In genomic region chr1:119097380-119097779, GRCh38 we compare ENCODE assay signal across 22 cellular contexts. TPM values are rescaled to one million over a fixed set of nuclear protein-coding genes. Genes with fewer than 3 reads are reported as not detected.
DNase-seq lines count a peak whose midpoint lies in the region; ATAC-seq and TF ChIP-seq lines count a peak whose summit lies in the region.
"Had no signal": no experiment of that assay in that cellular context is flagged by ENCODE, and none has a peak within 500 bp of the region (broad histone marks: within the 10 kb centered on the region; RNA-seq: fewer than 3 reads in every experiment).

No MANE protein-coding gene starts in this region.

- no peak overlapping the region for H3K4me3 ChIP-seq in HFF-Myc (replicated peaks; ENCODE audit: low read depth, low read length)
- H3K4me3 ChIP-seq in astrocyte of the spinal cord (ENCODE audit: low read depth, low read length), result no peak overlapping the region
- H3K4me3 ChIP-seq in fibroblast of villous mesenchyme (ENCODE audit: low read depth, low read length), result no peak overlapping the region
- H3K4me3 ChIP-seq: A549, adrenal gland, esophagus muscularis mucosa had no signal

- no peak for ATAC-seq in GM21619 (IDR thresholded peaks at IDR 0.05; ENCODE audit: unreplicated experiment)
- ATAC-seq: A549 had no signal

- TF ChIP-seq CTCF in HFF-Myc (IDR thresholded peaks at IDR 0.05; ENCODE audit: low read depth, low read length, missing control alignments), result no peak
- TF ChIP-seq CTCF in astrocyte of the spinal cord (IDR thresholded peaks at IDR 0.05; ENCODE audit: low read depth, low read length), result no peak
- no peak for TF ChIP-seq CTCF in fibroblast of villous mesenchyme (IDR thresholded peaks at IDR 0.05; ENCODE audit: insufficient read depth, low read depth, low read length)

- in situ Hi-C loops in astrocyte of the spinal cord (cut with HindIII; ENCODE audit: low sequenced_read_pairs), result no loop called here

- DNase-seq in A172 (ENCODE audit: low spot score) (peak; percentile 8), HFF-Myc (ENCODE audit: extremely low read depth, low read depth) (peak; percentile 20), astrocyte of the spinal cord (ENCODE audit: low read depth, low spot score) (peak; percentile 80), fibroblast of villous mesenchyme (ENCODE audit: low read depth) (peak; percentile 67), NCI-H526 (lab: John Stamatoyannopoulos, UW) (no peak), HK-2 (ENCODE audit: unreplicated experiment) (no peak)
- no peak for DNase-seq in stimulated activated CD4-positive, alpha-beta T cell treated with anti-CD3 and anti-CD28 coated beads, Interleukin-2, amount 100 ng/mL, for 24 hours
- DNase-seq: activated CD4-positive, alpha-beta T cell treated with anti-CD3 and anti-CD28 coated beads for 4 hours; activated effector memory CD4-positive, alpha-beta T cell treated with Interleukin-2 at 50 U/mL for 16 hours; adrenal gland; CD4-positive, alpha-beta T cell; DMS53; effector CD4-positive, alpha-beta T cell; kidney glomerular epithelial cell; NCI-H1105; NCI-H510A treated with DMSO at 0.1 percent for 48 hours; nephron progenitor cell; posterior cingulate gyrus; stimulated activated CD4-positive, alpha-beta T cell treated with anti-CD3 and anti-CD28 coated beads, Interleukin-1b, Interleukin-23, amount 100 ng/mL, for 48 hours had no signal

RNA-seq across cellular contexts. Expression of gene WARS2, which starts 43.1 kb away (rescaled TPM):
- 8.1 and 10.4 TPM in 2 replicates for total RNA-seq in A172 (2014; rRNA removed; shearing (Covaris generic))
- total RNA-seq in fibroblast of villous mesenchyme, result 20.3 TPM in 2 replicates

Comparison
In these comparisons a context has a peak if more than half of its experiments do, and no peak if none do; other contexts are left out.
1. DNase-seq: peak in A172 (single experiment), HFF-Myc (single experiment), astrocyte of the spinal cord (single experiment) and fibroblast of villous mesenchyme (single experiment); none in NCI-H526 (0 of 2), HK-2 (single experiment) and stimulated activated CD4-positive, alpha-beta T cell treated with anti-CD3 and anti-CD28 coated beads, Interleukin-2, amount 100 ng/mL, for 24 hours (0 of 2).